In genomic region chr2:49796221-49796705, GRCh38 we compare ENCODE assay signal across 12 cellular contexts.
DNase-seq lines count a peak whose midpoint lies in the region; FAIRE-seq and TF ChIP-seq lines count a peak whose summit lies in the region.
"Had no signal": no experiment of that assay in that cellular context is flagged by ENCODE, and none has a peak within 500 bp of the region (broad histone marks: within the 10 kb centered on the region; RNA-seq: fewer than 3 reads in every experiment).

No MANE protein-coding gene starts in this region.

- DNase-seq in HK-2 (ENCODE audit: unreplicated experiment) (peak; percentile 20), amniotic epithelial cell (ENCODE audit: low read depth) (peak; percentile 2), mesendoderm (peak; percentile 40), urothelium cell line (ENCODE audit: low spot score) (peak; percentile 16), breast epithelium (ENCODE audit: low spot score in 2 of 2) (no peak), activated gamma-delta T cell treated with Interleukin-2 at 50 U/mL for 16 hours (no peak), NCI-H2081 treated with DMSO at 0.1 percent for 48 hours (lab: John Stamatoyannopoulos, UW) (no peak)
- DNase-seq: CD8-positive, alpha-beta T cell; HCEC 1CT; NCI-H1092 treated with DMSO at 0.1 percent for 48 hours; SHP77 had no signal

- H3K4me1 ChIP-seq in mesendoderm (ENCODE audit: control insufficient read depth, low read depth, low read length) (no peaks in the 10 kb centered on the region), breast epithelium (no peaks in the 10 kb centered on the region)

- H2BK120ac ChIP-seq in mesendoderm (ENCODE audit: low read depth, low read length): no peak overlapping the region

- H3K36me3 ChIP-seq in mesendoderm (ENCODE audit: control insufficient read depth, insufficient read depth, low read length): no peaks in the 10 kb centered on the region
- H3K36me3 ChIP-seq in breast epithelium: no peaks in the 10 kb centered on the region
- H3K36me3 ChIP-seq: BLaER1 treated with 17β-estradiol and CSF1 and Interleukin-3, amounts not matched to agents 10 nM and 100 nM had no signal

- no peak overlapping the region for H4K8ac ChIP-seq in mesendoderm (ENCODE audit: low read depth, low read length)

- H3K4me3 ChIP-seq in mesendoderm (ENCODE audit: low read length) (no peak overlapping the region), breast epithelium (no peak overlapping the region)
- H3K4me3 ChIP-seq: BLaER1 treated with 17β-estradiol and CSF1 and Interleukin-3, amounts not matched to agents 10 nM and 100 nM had no signal

- FAIRE-seq in urothelium cell line (lab: Jason Lieb, UNC): no peak

- no peak overlapping the region for H3K56ac ChIP-seq in mesendoderm (ENCODE audit: low read length)

- H3K4ac ChIP-seq in mesendoderm (ENCODE audit: low read depth, low read length): no peak overlapping the region

- WGBS in mesendoderm (ENCODE audit: extremely low coverage, insufficient coverage, low lambda C conversion rate): no CpG with 5 or more reads among the region's 3 CpGs

- H2BK15ac ChIP-seq in mesendoderm (replicated peaks; ENCODE audit: low read depth): no peak overlapping the region

- H3K23ac ChIP-seq in mesendoderm (ENCODE audit: low read length): no peak overlapping the region

- no peak overlapping the region for H4K5ac ChIP-seq in mesendoderm (ENCODE audit: low read length)

- H3K18ac ChIP-seq in mesendoderm (ENCODE audit: low read length): no peak overlapping the region

- no peak for TF ChIP-seq CTCF in breast epithelium (IDR thresholded peaks at IDR 0.05)

- intact Hi-C loops in breast epithelium (cut with DNase I; ENCODE audit: low total_unique reads): no loop called here

- H3K4me2 ChIP-seq in mesendoderm (ENCODE audit: low read length): no peak overlapping the region
- H3K4me2 ChIP-seq: BLaER1 treated with 17β-estradiol and CSF1 and Interleukin-3, amounts not matched to agents 10 nM and 100 nM had no signal

- H2AK5ac ChIP-seq in mesendoderm (ENCODE audit: low read length): no peak overlapping the region

- TF ChIP-seq POLR2A in breast epithelium (IDR thresholded peaks at IDR 0.05): no peak

- H3K27ac ChIP-seq in mesendoderm (ENCODE audit: low read depth, low read length) (no peak overlapping the region), breast epithelium (no peak overlapping the region)
- H3K27ac ChIP-seq: BLaER1 treated with 17β-estradiol and CSF1 and Interleukin-3, amounts not matched to agents 10 nM and 100 nM had no signal

- H3K9me3 ChIP-seq in breast epithelium: no peaks in the 10 kb centered on the region

- H3K27me3 ChIP-seq in mesendoderm (ENCODE audit: insufficient read depth, low read length, poor library complexity): no peaks in the 10 kb centered on the region
- no peaks in the 10 kb centered on the region for H3K27me3 ChIP-seq in breast epithelium
- H3K27me3 ChIP-seq: BLaER1 treated with 17β-estradiol and CSF1 and Interleukin-3, amounts not matched to agents 10 nM and 100 nM had no signal

- no peak overlapping the region for H2BK5ac ChIP-seq in mesendoderm (ENCODE audit: low read length)

- H3K9ac ChIP-seq in mesendoderm (ENCODE audit: low read length): no peak overlapping the region
- H3K9ac ChIP-seq: BLaER1 treated with 17β-estradiol and CSF1 and Interleukin-3, amounts not matched to agents 10 nM and 100 nM had no signal

- no peaks in the 10 kb centered on the region for H3K79me2 ChIP-seq in mesendoderm (ENCODE audit: control insufficient read depth, insufficient read depth, low read length)

- H3K79me1 ChIP-seq in mesendoderm (ENCODE audit: low read length): no peaks in the 10 kb centered on the region

Comparison
In these comparisons a context has a peak if more than half of its experiments do, and no peak if none do; other contexts are left out.
1. DNase-seq: peak in HK-2 (single experiment), amniotic epithelial cell (single experiment), mesendoderm (single experiment) and urothelium cell line (single experiment); none in breast epithelium (0 of 2), activated gamma-delta T cell treated with Interleukin-2 at 50 U/mL for 16 hours (single experiment) and NCI-H2081 treated with DMSO at 0.1 percent for 48 hours (single experiment).